In the genomic region with DNA sequence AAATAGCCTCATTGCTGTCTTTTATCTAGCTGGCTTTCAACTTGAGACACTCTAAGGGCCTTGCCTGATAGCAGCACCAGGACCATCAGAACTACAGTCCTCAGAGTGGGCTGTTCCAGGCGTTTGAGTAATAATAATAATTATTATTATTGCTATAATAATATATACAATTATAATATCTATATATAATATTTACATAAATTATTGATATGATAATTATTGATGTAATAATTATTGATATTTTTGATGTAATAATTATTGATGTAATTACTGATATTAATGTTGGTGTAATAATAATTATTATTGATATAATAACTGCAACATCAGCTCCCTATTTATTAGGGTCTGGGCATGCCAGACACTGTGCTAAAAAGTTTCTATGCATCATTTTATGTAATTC, we compare ENCODE assay signal across 28 cellular contexts. TPM values are rescaled to one million over a fixed set of nuclear protein-coding genes. Genes with fewer than 3 reads are reported as not detected.
"Had no signal": no experiment of that assay in that cellular context is flagged by ENCODE, and none has a peak within 500 bp of the region (broad histone marks: within the 10 kb centered on the region; RNA-seq: fewer than 3 reads in every experiment).

No MANE protein-coding gene starts in this region.

- H3K27ac Mint-ChIP-seq: stimulated activated effector memory CD8-positive, alpha-beta T cell treated with anti-CD3 and anti-CD28 coated beads, Interleukin-12 subunit alpha, Interleukin-12 subunit beta, amount 100 ng/mL, for 72 hours; stimulated activated memory B cell treated with anti-CD40 and anti-IgM and Interleukin-4, amounts not matched to agents 10 μg/mL and 1 μg/mL and 100 μg/mL, for 72 hours; stimulated activated naive B cell treated with anti-CD40 and anti-IgM and Interleukin-4, amounts not matched to agents 10 μg/mL and 1 μg/mL and 100 μg/mL, for 72 hours; stimulated activated naive CD8-positive, alpha-beta T cell treated with anti-CD3 and anti-CD28 coated beads, Interleukin-15, amount 100 ng/mL, for 72 hours; stimulated activated naive CD8-positive, alpha-beta T cell treated with anti-CD3 and anti-CD28 coated beads, Interleukin-15, Interleukin-2, amounts not matched to agents 100 ng/mL and 50 ng/mL, for 24 hours; type B pancreatic cell had no signal

- ATAC-seq: stimulated activated effector memory CD8-positive, alpha-beta T cell treated with anti-CD3 and anti-CD28 coated beads, Interleukin-12 subunit alpha, Interleukin-12 subunit beta, amount 100 ng/mL, for 72 hours; stimulated activated memory B cell treated with anti-CD40 and anti-IgM and Interleukin-4, amounts not matched to agents 10 μg/mL and 1 μg/mL and 100 μg/mL, for 72 hours; stimulated activated naive B cell treated with anti-CD40 and anti-IgM and Interleukin-4, amounts not matched to agents 10 μg/mL and 1 μg/mL and 100 μg/mL, for 72 hours; stimulated activated naive CD8-positive, alpha-beta T cell treated with anti-CD3 and anti-CD28 coated beads, Interleukin-15, amount 100 ng/mL, for 72 hours; stimulated activated naive CD8-positive, alpha-beta T cell treated with anti-CD3 and anti-CD28 coated beads, Interleukin-15, Interleukin-2, amounts not matched to agents 100 U/mL and 50 U/mL, for 24 hours; upper lobe of right lung had no signal

- DNase-seq: stimulated activated CD4-positive, alpha-beta T cell treated with anti-CD3 and anti-CD28 coated beads, Interleukin-2, amount 100 ng/mL, for 48 hours; stimulated activated CD4-positive, alpha-beta T cell treated with anti-CD3 and anti-CD28 coated beads, Interleukin-4, amount 100 ng/mL, for 1 hour; stimulated activated CD4-positive, alpha-beta T cell treated with anti-CD3 and anti-CD28 coated beads, Interleukin-4, amount 100 ng/mL, for 24 hours; stimulated activated CD4-positive, alpha-beta T cell treated with anti-CD3 and anti-CD28 coated beads, Interleukin-4, amount 100 ng/mL, for 4 hours; stimulated activated CD8-positive, alpha-beta memory T cell treated with anti-CD3 and anti-CD28 coated beads, Interleukin-4, amount 100 ng/mL, for 48 hours; stimulated activated naive B cell treated with anti-CD40 and anti-IgM and Interleukin-4, amounts not matched to agents 10 μg/mL and 1 μg/mL and 100 μg/mL, for 72 hours; stimulated activated naive CD4-positive, alpha-beta T cell; stimulated activated naive CD8-positive, alpha-beta T cell treated with anti-CD3 and anti-CD28 coated beads, Interleukin-15, amount 100 ng/mL, for 72 hours; stimulated activated naive CD8-positive, alpha-beta T cell treated with anti-CD3 and anti-CD28 coated beads, Interleukin-15, Interleukin-2, amounts not matched to agents 100 U/mL and 50 U/mL, for 24 hours; stomach; testis; thyroid gland; tibial artery; transverse colon; trophoblast cell; upper lobe of left lung; upper lobe of right lung; uterus had no signal

- H3K27ac ChIP-seq: stomach, suprapubic skin, testis, thoracic aorta, thyroid gland, tibial artery, tibial nerve, transverse colon, upper lobe of left lung, upper lobe of right lung, uterus, vagina had no signal

- H3K9me3 Mint-ChIP-seq: stimulated activated effector memory CD8-positive, alpha-beta T cell treated with anti-CD3 and anti-CD28 coated beads, Interleukin-12 subunit alpha, Interleukin-12 subunit beta, amount 100 ng/mL, for 72 hours; stimulated activated memory B cell treated with anti-CD40 and anti-IgM and Interleukin-4, amounts not matched to agents 10 μg/mL and 1 μg/mL and 100 μg/mL, for 72 hours; stimulated activated naive B cell treated with anti-CD40 and anti-IgM and Interleukin-4, amounts not matched to agents 10 μg/mL and 1 μg/mL and 100 μg/mL, for 72 hours; stimulated activated naive CD8-positive, alpha-beta T cell treated with anti-CD3 and anti-CD28 coated beads, Interleukin-15, amount 100 ng/mL, for 72 hours; stimulated activated naive CD8-positive, alpha-beta T cell treated with anti-CD3 and anti-CD28 coated beads, Interleukin-15, Interleukin-2, amounts not matched to agents 100 ng/mL and 50 ng/mL, for 24 hours; type B pancreatic cell had no signal

- FAIRE-seq: urothelium cell line had no signal

- H3K36me3 Mint-ChIP-seq: stimulated activated effector memory CD8-positive, alpha-beta T cell treated with anti-CD3 and anti-CD28 coated beads, Interleukin-12 subunit alpha, Interleukin-12 subunit beta, amount 100 ng/mL, for 72 hours; stimulated activated memory B cell treated with anti-CD40 and anti-IgM and Interleukin-4, amounts not matched to agents 10 μg/mL and 1 μg/mL and 100 μg/mL, for 72 hours; stimulated activated naive B cell treated with anti-CD40 and anti-IgM and Interleukin-4, amounts not matched to agents 10 μg/mL and 1 μg/mL and 100 μg/mL, for 72 hours; type B pancreatic cell had no signal

- H3K27me3 ChIP-seq: testis, thyroid gland, upper lobe of left lung, uterus, vagina had no signal

- H3K9me3 ChIP-seq: stomach, suprapubic skin, testis, thoracic aorta, thyroid gland, tibial artery, tibial nerve, transverse colon, upper lobe of left lung, upper lobe of right lung, uterus, vagina had no signal

- H3K36me3 ChIP-seq: stomach, suprapubic skin, thoracic aorta, thyroid gland, tibial artery, tibial nerve, transverse colon, upper lobe of left lung, upper lobe of right lung, uterus, vagina had no signal

- H3K4me3 Mint-ChIP-seq: stimulated activated effector memory CD8-positive, alpha-beta T cell treated with anti-CD3 and anti-CD28 coated beads, Interleukin-12 subunit alpha, Interleukin-12 subunit beta, amount 100 ng/mL, for 72 hours; stimulated activated memory B cell treated with anti-CD40 and anti-IgM and Interleukin-4, amounts not matched to agents 10 μg/mL and 1 μg/mL and 100 μg/mL, for 72 hours; stimulated activated naive B cell treated with anti-CD40 and anti-IgM and Interleukin-4, amounts not matched to agents 10 μg/mL and 1 μg/mL and 100 μg/mL, for 72 hours; stimulated activated naive CD8-positive, alpha-beta T cell treated with anti-CD3 and anti-CD28 coated beads, Interleukin-15, amount 100 ng/mL, for 72 hours; stimulated activated naive CD8-positive, alpha-beta T cell treated with anti-CD3 and anti-CD28 coated beads, Interleukin-15, Interleukin-2, amounts not matched to agents 100 ng/mL and 50 ng/mL, for 24 hours; type B pancreatic cell had no signal

- H3K4me1 ChIP-seq: stomach, suprapubic skin, testis, thyroid gland, tibial artery, tibial nerve, transverse colon, upper lobe of left lung, upper lobe of right lung, uterus, vagina had no signal

- H3K4me1 Mint-ChIP-seq: stimulated activated effector memory CD8-positive, alpha-beta T cell treated with anti-CD3 and anti-CD28 coated beads, Interleukin-12 subunit alpha, Interleukin-12 subunit beta, amount 100 ng/mL, for 72 hours; stimulated activated memory B cell treated with anti-CD40 and anti-IgM and Interleukin-4, amounts not matched to agents 10 μg/mL and 1 μg/mL and 100 μg/mL, for 72 hours; stimulated activated naive B cell treated with anti-CD40 and anti-IgM and Interleukin-4, amounts not matched to agents 10 μg/mL and 1 μg/mL and 100 μg/mL, for 72 hours; stimulated activated naive CD8-positive, alpha-beta T cell treated with anti-CD3 and anti-CD28 coated beads, Interleukin-15, amount 100 ng/mL, for 72 hours had no signal

- H3K4me3 ChIP-seq: stomach, suprapubic skin, testis, thoracic aorta, thyroid gland, tibial artery, tibial nerve, transverse colon, upper lobe of left lung, upper lobe of right lung, uterus, vagina had no signal

RNA-seq across cellular contexts. Expression of a gene that starts 25.6 kb away (rescaled TPM):
- total RNA-seq: stomach, thoracic aorta, thyroid gland, tibial nerve, transverse colon, upper lobe of left lung, upper lobe of right lung, ureter had no signal
